8 cellular contexts compared by ENCODE assay signal in the genomic region with DNA sequence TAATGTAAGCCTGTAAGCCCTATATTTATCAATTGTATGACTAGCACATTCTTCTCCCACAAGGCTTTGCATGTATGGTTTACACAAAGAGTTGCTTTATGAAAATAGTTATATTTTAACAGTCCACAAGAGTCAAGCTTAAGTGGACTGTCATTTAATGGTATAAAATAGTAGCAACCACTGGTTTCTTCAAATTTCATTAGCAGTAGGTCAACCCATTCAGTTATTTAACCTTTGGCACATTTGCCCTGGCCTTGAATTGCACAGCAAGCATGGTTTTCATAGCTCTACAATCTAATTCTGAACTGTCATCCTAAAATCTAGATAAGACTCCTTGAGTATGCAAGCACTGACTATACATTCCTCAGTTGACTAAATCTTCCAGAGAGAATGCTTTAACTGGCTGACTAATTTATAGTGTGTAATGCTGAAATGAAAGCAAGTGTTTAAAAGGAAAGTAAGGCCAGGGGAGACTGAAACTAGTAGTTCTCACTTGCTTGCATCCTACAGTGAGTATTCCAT. TPM values are rescaled to one million over a fixed set of nuclear protein-coding genes. Genes with fewer than 3 reads are reported as not detected.
DNase-seq lines count a peak whose midpoint lies in the region; ATAC-seq and TF ChIP-seq lines count a peak whose summit lies in the region.

No MANE protein-coding gene starts in this region.

- ATAC-seq in heart right ventricle (no peak), HG03095 (IDR thresholded peaks at IDR 0.05; ENCODE audit: unreplicated experiment) (peak; percentile 58)

- intact Hi-C loops in left ventricle myocardium inferior (cut with micrococcal nuclease) = no loop called here
- intact Hi-C loops in heart right ventricle (cut with DNase I) = loop anchor here in 5 of 10 donors (5.0 to 10.0 kb wide), 4 partner anchors 45 to 60 kb away; no protein-coding TSS in a partner anchor
- intact Hi-C loops in colonic mucosa (cut with DNase I) = no loop called here

- H3K27ac ChIP-seq in left ventricle myocardium inferior (replicated peaks) = peak overlapping the region; percentile 85
- peak overlapping the region in 2 of 10 donors; percentile 76 to 79 for H3K27ac ChIP-seq in heart right ventricle
- H3K27ac ChIP-seq in colonic mucosa = no peak overlapping the region

- H3K4me3 ChIP-seq in left ventricle myocardium inferior (peak overlapping the region; percentile 78), heart right ventricle (peak overlapping the region in 5 of 10 donors; percentile 53 to 71 (median 64)), retinal pigment epithelial cell (ENCODE audit: low read length) (no peak overlapping the region), colonic mucosa (no peak overlapping the region)

- H3K27me3 ChIP-seq in left ventricle myocardium inferior (ENCODE audit: low read depth) (no peaks in the 10 kb centered on the region), heart right ventricle (peaks cover 0 to 18% (median 0%) of the 10 kb centered on the region in 7 donors), colonic mucosa (no peaks in the 10 kb centered on the region)

- H3K9ac ChIP-seq in colonic mucosa (ENCODE audit: low read depth in 2 of 2, low read length in 2 of 2) = no peak overlapping the region

- no peaks in the 10 kb centered on the region for H3K36me3 ChIP-seq in left ventricle myocardium inferior
- no peaks in the 10 kb centered on the region for H3K36me3 ChIP-seq in heart right ventricle
- H3K36me3 ChIP-seq in colonic mucosa = no peaks in the 10 kb centered on the region

- H3K9me3 ChIP-seq in left ventricle myocardium inferior (replicated peaks) (no peaks in the 10 kb centered on the region), heart right ventricle (no peaks in the 10 kb centered on the region), colonic mucosa (no peaks in the 10 kb centered on the region)

- H3K4me1 ChIP-seq in left ventricle myocardium inferior (peaks cover 74% of the 10 kb centered on the region), heart right ventricle (peaks cover 3 to 69% (median 27%) of the 10 kb centered on the region in 9 donors), colonic mucosa (no peaks in the 10 kb centered on the region)

- no peak for DNase-seq in left ventricle myocardium inferior
- no peak for DNase-seq in heart right ventricle
- DNase-seq in amniotic epithelial cell (ENCODE audit: low read depth) = peak; percentile 96
- DNase-seq in retinal pigment epithelial cell (ENCODE audit: low read depth) = peak; percentile 59
- DNase-seq in colonic mucosa = no peak
- DNase-seq in NCI-H1694 (lab: John Stamatoyannopoulos, UW) = no peak
- DNase-seq in T1000 (lab: John Stamatoyannopoulos, UW) = no peak

- no peak for TF ChIP-seq CTCF in left ventricle myocardium inferior (IDR thresholded peaks at IDR 0.05; ENCODE audit: borderline replicate concordance)
- no peak for TF ChIP-seq CTCF in heart right ventricle (IDR thresholded peaks at IDR 0.05)
- no peak for TF ChIP-seq CTCF in retinal pigment epithelial cell (conservative IDR thresholded peaks at IDR 0.05; ENCODE audit: low read depth, low read length)
- no peak for TF ChIP-seq CTCF in colonic mucosa (IDR thresholded peaks at IDR 0.05)

RNA-seq across cellular contexts. Expression of a gene that starts 1.8 kb away (rescaled TPM):
- total RNA-seq in left ventricle myocardium inferior = 4.4 TPM
- total RNA-seq in heart right ventricle = 1 to 10 TPM; 1.7 to 8.3 (median 4.1) TPM
- 1 to 10 TPM; 1.1 to 5.2 TPM for polyA plus RNA-seq in heart right ventricle
- 10 to 100 TPM; 25.5 to 40.5 TPM for total RNA-seq in colonic mucosa

Comparison
In these comparisons a context has a peak if more than half of its experiments do, and no peak if none do; other contexts are left out.
1. DNase-seq: peak in amniotic epithelial cell (single experiment) and retinal pigment epithelial cell (single experiment); none in left ventricle myocardium inferior (single experiment), heart right ventricle (0 of 2), colonic mucosa (single experiment), NCI-H1694 (single experiment) and T1000 (single experiment).